ENCODE assay signal across 8 cellular contexts in the genomic region with DNA sequence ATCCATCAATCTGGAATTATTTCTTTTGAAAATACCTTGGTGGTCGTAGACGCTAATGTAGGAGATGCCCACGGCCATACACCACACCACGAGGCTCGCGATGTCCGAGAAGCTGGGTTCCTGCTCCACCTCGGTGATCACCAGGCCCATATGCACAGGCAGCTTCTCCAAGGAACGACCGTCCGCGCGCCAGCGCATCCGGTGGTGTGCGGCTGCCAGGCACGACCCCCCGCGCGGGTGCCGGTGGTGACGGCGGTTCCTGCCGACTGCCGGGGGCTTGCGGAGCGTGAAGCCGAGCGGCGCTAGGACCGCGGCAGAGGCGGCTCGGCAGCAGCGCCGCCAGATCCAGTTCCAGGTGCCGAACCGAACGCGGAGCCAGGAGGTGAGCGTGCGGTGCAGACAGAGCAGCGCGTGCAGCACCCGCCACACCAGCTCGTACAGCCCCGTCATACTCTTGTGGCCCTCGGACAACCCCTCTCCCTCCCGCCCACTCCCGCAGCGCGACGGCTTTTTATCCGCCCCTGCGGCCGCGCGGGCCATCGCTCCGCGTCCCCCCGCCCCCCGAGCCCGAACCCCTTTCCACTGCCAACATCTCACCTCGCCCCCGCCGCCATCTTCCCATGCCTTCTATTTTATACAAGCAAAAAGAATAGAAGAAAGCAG. TPM values are rescaled to one million over a fixed set of nuclear protein-coding genes. Genes with fewer than 3 reads are reported as not detected.
DNase-seq lines count a peak whose midpoint lies in the region; ATAC-seq, FAIRE-seq and TF ChIP-seq lines count a peak whose summit lies in the region.
"Not testable (repeated sequence)": the region's sequence is repeated elsewhere in the genome, so short reads cannot be mapped to it uniquely, and the experiment has no call there.

No MANE protein-coding gene starts in this region.

- H3K4me1 ChIP-seq in RWPE2 (ENCODE audit: insufficient read depth, poor library complexity, severe bottlenecking): peaks cover 31% of the 10 kb centered on the region
- H3K4me1 ChIP-seq in esophagus (ENCODE audit: control insufficient read depth in 2 of 2, insufficient read depth in 2 of 2, low read length in 1 of 2); lung (ENCODE audit: control insufficient read depth in 2 of 2, insufficient read depth in 2 of 2, low read length in 2 of 2); small intestine (ENCODE audit: control insufficient read depth in 2 of 2, insufficient read depth in 1 of 2, low read depth in 1 of 2, low read length in 1 of 2): not testable (repeated sequence)

- ATAC-seq in GM19463 (IDR thresholded peaks at IDR 0.05; ENCODE audit: unreplicated experiment) (peak; percentile 69), HG03354 (IDR thresholded peaks at IDR 0.05; ENCODE audit: poor library complexity, severe bottlenecking, unreplicated experiment) (peak; percentile 82), RWPE2 (ENCODE audit: low read depth) (peak; percentile 33; the same call in 2 of the 3 replicates), lung (ENCODE audit: insufficient read depth, low FRiP score) (peak; percentile 47)

- peak overlapping the region; percentile 92 for H3K27ac ChIP-seq in RWPE2 (ENCODE audit: poor library complexity, severe bottlenecking)
- H3K27ac ChIP-seq in esophagus (ENCODE audit: low read depth in 2 of 2, low read length in 1 of 2); lung (ENCODE audit: low read depth in 1 of 2, low read length in 1 of 2); small intestine (ENCODE audit: low read depth in 1 of 2, low read length in 1 of 2): not testable (repeated sequence)

- peaks cover 15% of the 10 kb centered on the region for H3K4me1 Mint-ChIP-seq in activated naive CD4-positive, alpha-beta T cell treated with anti-CD3 and anti-CD28 coated beads, Interleukin-2, amount 50 U/mL, for 24 hours

- not testable (repeated sequence) for H3K36me3 Mint-ChIP-seq in activated naive CD4-positive, alpha-beta T cell treated with anti-CD3 and anti-CD28 coated beads, Interleukin-2, amount 50 U/mL, for 24 hours

- WGBS in esophagus, 2 donors: 5 to 25% methylated on average over 15 to 42 of the region's 67 CpGs
- WGBS in lung, 2 donors: 3 to 26% methylated on average over 3 to 53 of the region's 67 CpGs
- 3 to 23% (median 15%) methylated on average over 10 to 40 of the region's 67 CpGs for WGBS in small intestine, 3 donors

- H3K27ac Mint-ChIP-seq in activated naive CD4-positive, alpha-beta T cell treated with anti-CD3 and anti-CD28 coated beads, Interleukin-2, amount 50 U/mL, for 24 hours: peak overlapping the region; percentile 92

- not testable (repeated sequence) for H3K27me3 Mint-ChIP-seq in activated naive CD4-positive, alpha-beta T cell treated with anti-CD3 and anti-CD28 coated beads, Interleukin-2, amount 50 U/mL, for 24 hours

- DNase-seq in AG10803 (ENCODE audit: low read depth); RWPE2 (ENCODE audit: low spot score); lung (ENCODE audit: low spot score); small intestine: not testable (repeated sequence)

- not testable (repeated sequence) for H3K9me3 ChIP-seq in RWPE2 (ENCODE audit: severe bottlenecking); esophagus (ENCODE audit: control insufficient read depth in 2 of 2, insufficient read depth in 1 of 2, low read depth in 1 of 2, low read length in 1 of 2); lung (ENCODE audit: control insufficient read depth in 2 of 2, insufficient read depth in 1 of 2, low read length in 1 of 2); small intestine (ENCODE audit: control insufficient read depth, low read depth)

- not testable (repeated sequence) for H3K9me3 Mint-ChIP-seq in activated naive CD4-positive, alpha-beta T cell treated with anti-CD3 and anti-CD28 coated beads, Interleukin-2, amount 50 U/mL, for 24 hours

- H3K36me3 ChIP-seq in RWPE2 (ENCODE audit: low read depth); esophagus (ENCODE audit: control insufficient read depth in 2 of 2, insufficient read depth in 2 of 2, low read length in 1 of 2); lung (ENCODE audit: control insufficient read depth in 2 of 2, insufficient read depth in 2 of 2, low read length in 2 of 2); small intestine (ENCODE audit: control insufficient read depth in 2 of 2, insufficient read depth in 2 of 2, low read length in 2 of 2): not testable (repeated sequence)

- not testable (repeated sequence) for TF ChIP-seq CTCF in AG10803 (conservative IDR thresholded peaks at IDR 0.05; ENCODE audit: low read length); RWPE2 (IDR thresholded peaks at IDR 0.05; ENCODE audit: poor library complexity, severe bottlenecking); lung (IDR thresholded peaks at IDR 0.05; ENCODE audit: control extremely low read depth, extremely low read depth)

- H3K4me3 Mint-ChIP-seq in activated naive CD4-positive, alpha-beta T cell treated with anti-CD3 and anti-CD28 coated beads, Interleukin-2, amount 50 U/mL, for 24 hours: peak overlapping the region; percentile 93

- peak overlapping the region; percentile 39 for H3K4me3 ChIP-seq in AG10803 (ENCODE audit: low read length)
- H3K4me3 ChIP-seq in RWPE2 (ENCODE audit: severe bottlenecking): peak overlapping the region; percentile 17
- peak overlapping the region; percentile 11 to 22 for H3K4me3 ChIP-seq in esophagus (ENCODE audit: low read depth in 1 of 2, low read length in 2 of 2)
- H3K4me3 ChIP-seq in lung: not testable (repeated sequence)
- peak overlapping the region; percentile 22 to 30 for H3K4me3 ChIP-seq in small intestine (ENCODE audit: low read depth in 1 of 2, low read length in 2 of 2)

- not testable (repeated sequence) for FAIRE-seq in small intestine (lab: Jason Lieb, UNC)

- not testable (repeated sequence) for H3K27me3 ChIP-seq in RWPE2 (ENCODE audit: insufficient read depth, poor library complexity, severe bottlenecking); esophagus (ENCODE audit: control insufficient read depth in 1 of 2, insufficient read depth in 2 of 2, low read length in 2 of 2); lung (ENCODE audit: control insufficient read depth, insufficient read depth); small intestine (ENCODE audit: control insufficient read depth in 2 of 2, insufficient read depth in 2 of 2, low read length in 2 of 2)

RNA-seq across cellular contexts. Expression of a gene that starts 30.1 kb away (rescaled TPM):
- 1 to 10 TPM; 2.2 to 2.3 TPM for polyA plus RNA-seq in esophagus
- 10 to 100 TPM in 1 of 2 donors, 1 to 10 TPM in 1; 9.8 to 12.0 TPM for total RNA-seq in lung
- 1 to 10 TPM; 2.0 to 3.9 TPM for polyA plus RNA-seq in lung
- polyA plus RNA-seq in small intestine: 1 to 10 TPM; 2.9 to 3.3 (median 3.0) TPM

RNA-seq across cellular contexts. Expression of a gene that starts 47.8 kb away (rescaled TPM):
- polyA plus RNA-seq in esophagus (10 to 100 TPM; 20.9 to 24.3 TPM), lung (10 to 100 TPM; 45.3 to 48.6 TPM), small intestine (10 to 100 TPM; 43.0 to 92.1 (median 76.9) TPM)
- 10 to 100 TPM; 32.6 to 85.9 TPM for total RNA-seq in lung
